Comparison of ENCODE assay signal across 9 cellular contexts in the genomic region with DNA sequence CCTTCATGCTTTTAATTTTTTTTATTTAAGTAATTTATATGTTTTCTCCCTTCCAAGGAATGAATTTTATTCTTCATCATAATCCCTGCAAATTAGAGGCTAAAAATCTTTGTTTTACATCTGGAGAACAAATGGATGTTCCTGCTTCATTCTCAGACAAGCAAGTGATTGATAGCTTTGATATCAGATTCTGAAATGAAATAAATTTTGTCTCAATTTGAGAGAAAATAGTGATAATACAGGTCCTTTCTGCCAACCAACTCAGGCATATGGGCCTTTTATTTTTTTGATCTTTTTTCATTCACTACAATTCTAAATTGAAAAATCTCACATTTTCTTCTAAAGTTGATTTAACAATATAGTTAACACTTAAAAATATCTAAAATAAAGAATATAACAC.
"Had no signal": no experiment of that assay in that cellular context is flagged by ENCODE, and none has a peak within 500 bp of the region (broad histone marks: within the 10 kb centered on the region; RNA-seq: fewer than 3 reads in every experiment).

No MANE protein-coding gene starts in this region.

- H2AFZ ChIP-seq: GM23248, GM23338 had no signal

- DNase-seq: GM23248, GOT3, H7, H9, HCEC 1CT, HFFc6 had no signal

- ATAC-seq: GM23338, HCT116 had no signal

- H3K4me3 ChIP-seq: GM23248, GM23338, HAP-1 had no signal

- H3K9me3 ChIP-seq: HAP-1 had no signal

- H3K36me3 ChIP-seq: HAP-1 had no signal

- H3K27ac ChIP-seq: GM23248 had no signal

- H3K9ac ChIP-seq: GM23248 had no signal
